ENCODE assay signal across 28 cellular contexts in genomic region chr20:5913166-5913565, GRCh38. TPM values are rescaled to one million over a fixed set of nuclear protein-coding genes. Genes with fewer than 3 reads are reported as not detected.
"Had no signal": no experiment of that assay in that cellular context is flagged by ENCODE, and none has a peak within 500 bp of the region (broad histone marks: within the 10 kb centered on the region; RNA-seq: fewer than 3 reads in every experiment).

No MANE protein-coding gene starts in this region.

- H3K4me3 ChIP-seq: heart left ventricle, pancreas, prostate gland, smooth muscle cell, suprapubic skin, tibial artery, upper lobe of right lung had no signal

- H3K27ac ChIP-seq: heart left ventricle, pancreas, prostate gland, suprapubic skin, tibial artery, upper lobe of right lung had no signal

- H3K4me1 ChIP-seq: pancreas, prostate gland had no signal

- H3K4me2 ChIP-seq: smooth muscle cell had no signal

- DNase-seq: activated B cell treated with CpG ODN at 0.5 μM for 24 hours; activated CD4-positive, alpha-beta T cell treated with anti-CD3 and anti-CD28 coated beads, Interleukin-2, amount 50 U/mL, for 1 hour; activated CD8-positive, alpha-beta T cell treated with anti-CD3 and anti-CD28 coated beads for 36 hours; activated gamma-delta T cell treated with Interleukin-2 at 50 U/mL for 16 hours; activated naive CD4-positive, alpha-beta T cell treated with anti-CD3 and anti-CD28 coated beads, Interleukin-2, amount 50 U/mL, for 16 hours; activated T-cell treated with anti-CD3 and anti-CD28 coated beads, Interleukin-2, amount 50 U/mL, for 4 hours; amniotic stem cell; caudate nucleus; cortex of kidney; endodermal cell; foreskin fibroblast; heart left ventricle; hypothalamus; immature natural killer cell; naive B cell; nucleus accumbens; pancreas; stimulated activated CD4-positive, alpha-beta T cell treated with anti-CD3 and anti-CD28 coated beads, Interleukin-1b, Interleukin-23, amount 100 ng/mL, for 48 hours; stimulated activated naive CD4-positive, alpha-beta T cell; tibial artery; upper lobe of right lung had no signal

- FAIRE-seq: astrocyte, pancreas had no signal

- H3K27me3 ChIP-seq: pancreas had no signal

- H3K9me3 ChIP-seq: heart left ventricle, pancreas, prostate gland, suprapubic skin, tibial artery, upper lobe of right lung had no signal

- H3K36me3 ChIP-seq: heart left ventricle, pancreas, prostate gland, suprapubic skin, tibial artery, upper lobe of right lung had no signal

- ATAC-seq: activated CD8-positive, alpha-beta T cell treated with anti-CD3 and anti-CD28 coated beads for 36 hours; activated T-cell treated with anti-CD3 and anti-CD28 coated beads, Interleukin-2, amount 50 U/mL, for 4 hours; activated T-helper 17 cell treated with anti-CD3 and anti-CD28 coated beads, Interleukin-2, amount 50 U/mL, for 72 hours; esophagus mucosa; heart left ventricle; pancreas; upper lobe of right lung had no signal

RNA-seq across cellular contexts. Expression of gene CHGB, which starts 1.9 kb away (rescaled TPM):
- total RNA-seq: activated B cell treated with CpG ODN at 0.5 μM for 24 hours; activated CD8-positive, alpha-beta T cell treated with anti-CD3 and anti-CD28 coated beads for 36 hours; chondrocyte; smooth muscle cell; suprapubic skin; upper lobe of right lung had no signal
- polyA plus RNA-seq: immature natural killer cell had no signal
